20 cellular contexts compared by ENCODE assay signal in genomic region chr13:113962975-113963374, GRCh38. TPM values are rescaled to one million over a fixed set of nuclear protein-coding genes. Genes with fewer than 3 reads are reported as not detected.
DNase-seq lines count a peak whose midpoint lies in the region; ATAC-seq, FAIRE-seq and TF ChIP-seq lines count a peak whose summit lies in the region.
"Had no signal": no experiment of that assay in that cellular context is flagged by ENCODE, and none has a peak within 500 bp of the region (broad histone marks: within the 10 kb centered on the region; RNA-seq: fewer than 3 reads in every experiment).

No MANE protein-coding gene starts in this region.

- TF ChIP-seq CTCF in CD14-positive monocyte (IDR thresholded peaks at IDR 0.05) = no peak
- TF ChIP-seq CTCF in K562 (IDR thresholded peaks at IDR 0.05 in 2 of 3, conservative IDR thresholded peaks at IDR 0.05 in 1 of 3; ENCODE audit: insufficient read depth in 2 of 3, low read depth in 1 of 3, low read length in 3 of 3) = no peak
- TF ChIP-seq CTCF in kidney (IDR thresholded peaks at IDR 0.05; ENCODE audit: borderline replicate concordance, extremely low read depth, insufficient read depth) = no peak

- no peak for ATAC-seq in K562
- no peak for ATAC-seq in sciatic nerve
- no peak for ATAC-seq in GM21619 (IDR thresholded peaks at IDR 0.05; ENCODE audit: unreplicated experiment)

- no peaks in the 10 kb centered on the region for H3K9me1 ChIP-seq in K562 (ENCODE audit: control insufficient read depth, insufficient read depth, low read length)

- H4K20me1 ChIP-seq in K562 (replicated peaks; ENCODE audit: control insufficient read depth, insufficient read depth, low read length) = no peaks in the 10 kb centered on the region

- H3K4me2 ChIP-seq in K562 (ENCODE audit: insufficient read depth, low read length) = no peak overlapping the region
- H3K4me2 ChIP-seq: PC-9 had no signal

- no peak for TF ChIP-seq EP300 in K562 (IDR thresholded peaks at IDR 0.05; ENCODE audit: low read length)

- H3K27me3 ChIP-seq in K562 (ENCODE audit: control insufficient read depth in 2 of 2, insufficient read depth in 2 of 2, low read length in 2 of 2) = peaks cover 2 to 16% of the 10 kb centered on the region in 2 experiments; a peak in 4 of 5 replicates
- H3K27me3 ChIP-seq: MG63 had no signal

- no peak overlapping the region for H3K27ac Mint-ChIP-seq in CD14-positive monocyte
- H3K27ac Mint-ChIP-seq: B cell had no signal

- H3K79me2 ChIP-seq in K562 (ENCODE audit: control insufficient read depth, insufficient read depth, low read length) = no peaks in the 10 kb centered on the region

- peaks cover 4 to 13% of the 10 kb centered on the region in 2 experiments; a peak in 4 of 5 replicates for H3K4me1 ChIP-seq in K562 (replicated peaks in 1 of 2; ENCODE audit: control insufficient read depth in 2 of 2, insufficient read depth in 2 of 2, low read length in 2 of 2)
- H3K4me1 ChIP-seq in kidney (ENCODE audit: control insufficient read depth in 1 of 2, insufficient read depth in 1 of 2, low read depth in 1 of 2, low read length in 2 of 2) = no peaks in the 10 kb centered on the region

- H3K36me3 Mint-ChIP-seq in CD14-positive monocyte = no peaks in the 10 kb centered on the region

- CTCF ChIA-PET in K562 (lab: Yijun Ruan, JAX; ENCODE audit: low intra/inter-chr PET ratio) = no interaction called here

- no TSS peak for BruUV-seq in K562 (replicated peaks; lab: Mats Ljungman, UMichigan)

- in situ Hi-C loops in K562 (cut with MboI) = no loop called here

- FAIRE-seq in K562 (lab: Jason Lieb, UNC) (no peak), kidney (lab: Jason Lieb, UNC) (no peak), HTR-8/SVneo (lab: Jason Lieb, UNC) (no peak)

- POLR2A ChIA-PET in K562 (lab: Yijun Ruan, JAX) = no interaction called here

- H3K36me3 ChIP-seq in K562 (ENCODE audit: control insufficient read depth, insufficient read depth, low read length) = no peaks in the 10 kb centered on the region
- no peaks in the 10 kb centered on the region for H3K36me3 ChIP-seq in kidney (ENCODE audit: control insufficient read depth in 1 of 2, insufficient read depth in 2 of 2, low read length in 2 of 2)

- H3K27me3 Mint-ChIP-seq in CD14-positive monocyte (ENCODE audit: low read depth in 3 of 3) = peaks cover 0 to 3% (median 2%) of the 10 kb centered on the region in 3 donors
- H3K27me3 Mint-ChIP-seq: B cell had no signal

- no peak for TF ChIP-seq POLR2A in K562 (conservative IDR thresholded peaks at IDR 0.05)

- no peak overlapping the region for H2AFZ ChIP-seq in K562 (ENCODE audit: low read depth, low read length)
- H2AFZ ChIP-seq: PC-9 had no signal

- TF ChIP-seq RAD21 in K562 (CRISPR knock-in tag; conservative IDR thresholded peaks at IDR 0.05 in 1 of 2, IDR thresholded peaks at IDR 0.05 in 1 of 2) = no peak

- no peaks in the 10 kb centered on the region for H3K9me3 ChIP-seq in K562 (replicated peaks; ENCODE audit: control insufficient read depth, insufficient read depth, low read depth, low read length)
- H3K9me3 ChIP-seq in kidney (ENCODE audit: control insufficient read depth in 1 of 2, low read length in 2 of 2) = peaks cover 0 to 11% of the 10 kb centered on the region in 2 donors

- H3K4me3 ChIP-seq in K562 = no peak overlapping the region
- no peak overlapping the region for H3K4me3 ChIP-seq in kidney (ENCODE audit: low read length in 2 of 2)
- H3K4me3 ChIP-seq: MG63, PC-9 had no signal

- WGBS in K562 (ENCODE audit: insufficient coverage, low coverage, missing lambda C conversion rate) = 33% methylated on average over 4 of the region's 17 CpGs

- no peak overlapping the region for H3K9ac ChIP-seq in K562 (ENCODE audit: insufficient read depth in 1 of 2, low read depth in 2 of 2, low read length in 2 of 2)
- H3K9ac ChIP-seq in kidney (ENCODE audit: low read length in 2 of 2) = no peak overlapping the region

- H3K27ac ChIP-seq in K562 (ENCODE audit: extremely low read depth, low read depth, low read length) = no peak overlapping the region
- H3K27ac ChIP-seq in kidney (ENCODE audit: low read depth in 2 of 2, low read length in 2 of 2) = no peak overlapping the region
- H3K27ac ChIP-seq: PC-9 had no signal

- H3K4me1 Mint-ChIP-seq in CD14-positive monocyte = no peaks in the 10 kb centered on the region
- H3K4me1 Mint-ChIP-seq: B cell had no signal

- no peak overlapping the region for H3K4me3 Mint-ChIP-seq in CD14-positive monocyte
- H3K4me3 Mint-ChIP-seq: B cell had no signal

- peaks cover 14 to 41% (median 33%) of the 10 kb centered on the region in 7 donors for H3K9me3 Mint-ChIP-seq in CD14-positive monocyte

- DNase-seq in CD14-positive monocyte (ENCODE audit: low spot score) (peak; percentile 30), K562 (ENCODE audit: extremely low read depth in 1 of 4, low spot score in 3 of 4) (no peak), kidney (peak; percentile 44), sciatic nerve (ENCODE audit: low spot score) (peak; percentile 42), NCI-H2196 treated with DMSO at 0.1 percent for 48 hours (lab: John Stamatoyannopoulos, UW; ENCODE audit: unreplicated experiment) (no peak), HTR-8/SVneo (ENCODE audit: insufficient read length, low spot score) (no peak)
- no peak for DNase-seq in activated naive CD4-positive, alpha-beta T cell treated with Interleukin-2 at 50 U/mL for 16 hours
- DNase-seq: H7, KG1, MG63, NCI-H1105 treated with DMSO at 0.1 percent for 48 hours, NCI-H146, NCI-H1930, NCI-H446 treated with DMSO at 0.1 percent for 48 hours, NCI-H526 treated with DMSO at 0.1 percent for 48 hours, PC-9, SHP77 treated with DMSO at 0.1 percent for 48 hours had no signal

- intact Hi-C loops in CD14-positive monocyte (cut with micrococcal nuclease) (no loop called here), K562 (cut with micrococcal nuclease) (no loop called here), kidney (cut with DNase I) (no loop called here), sciatic nerve (cut with DNase I) (no loop called here)

TF ChIP-seq in K562, 482 proteins besides CTCF, POLR2A, EP300 and RAD21:
- TF ChIP-seq HOMEZ (CRISPR knock-in tag; IDR thresholded peaks at IDR 0.05) (no peak), ELF1 (tag; IDR thresholded peaks at IDR 0.05) (no peak), POLR2G (IDR thresholded peaks at IDR 0.05; ENCODE audit: low read depth, low read length) (peak; percentile 44)
TF ChIP-seq in K562: peak in this region for 1.

RNA-seq across cellular contexts. Expression of gene C13orf46, which starts 10.9 kb away (rescaled TPM):
- polyA plus RNA-seq in CD14-positive monocyte = under 1 TPM in 1 of 2 donors, not detected in 1; 0.05 TPM
- 0.26 and 0.49 TPM in 2 replicates for total RNA-seq in K562 (2011; cell fraction: chromatin; rRNA removed; ENCODE audit: low replicate concordance)
- 0.13 and 0.33 TPM in 2 replicates for total RNA-seq in K562 (2011; cell fraction: nucleolus; rRNA removed)
- 0.22 and 0.23 TPM in 2 replicates for total RNA-seq in K562 (2011; cell fraction: nucleoplasm; rRNA removed)
- 0.05 TPM in 1 of 2 replicates, not detected in the other for total RNA-seq in K562 (2014; rRNA removed)
- total RNA-seq in K562 (2014; rRNA removed; fragmentation: Illumina TruSeq; extraction: Trizol) = not detected in 2 replicates
- 0.04 TPM in 1 of 2 replicates, not detected in the other for total RNA-seq in K562 (2015; rRNA removed; fragmentation: Illumina TruSeq; extraction: Trizol)
- 0.13 and 0.24 TPM in 2 replicates for total RNA-seq in K562 (2021)
- not detected in 2 replicates for polyA plus RNA-seq in K562 (2011; rRNA removed)
- polyA plus RNA-seq in K562 (2011; cell fraction: cytosol; rRNA removed) = 0.03 and 0.06 TPM in 2 replicates
- 0.11 TPM in 2 replicates for polyA plus RNA-seq in K562 (2011; cell fraction: nucleus; rRNA removed)
- 0.13 and 0.36 TPM in 2 replicates for polyA plus RNA-seq in K562 (2012)
- polyA plus RNA-seq in K562 (2014; fragmentation: Illumina TruSeq; extraction: Trizol) = 0.06 and 0.10 TPM in 2 replicates
- polyA plus RNA-seq in K562 (2014; fragmentation: Nextera tagmentation; extraction: Ambion mirVana) = not detected
- 0.05 TPM in 2 replicates for polyA plus RNA-seq in K562 (2014; rRNA removed)
- polyA minus RNA-seq in K562 (2011; rRNA and poly(A)+ RNA removed) = not detected in 2 replicates
- polyA minus RNA-seq in K562 (2011; cell fraction: cytosol; rRNA and poly(A)+ RNA removed) = not detected in 2 replicates
- 0.11 TPM in 1 of 2 replicates, not detected in the other for polyA minus RNA-seq in K562 (2011; cell fraction: nucleus; rRNA and poly(A)+ RNA removed)
- total RNA-seq in kidney = 1.1 TPM
- not detected for polyA plus RNA-seq in kidney (ENCODE audit: insufficient read depth, low read depth, low replicate concordance)
- total RNA-seq in sciatic nerve = 3.6 TPM
- total RNA-seq: H7, RPMI7951 had no signal

Comparison
In these comparisons a context has a peak if more than half of its experiments do, and no peak if none do; other contexts are left out.
1. DNase-seq: peak in CD14-positive monocyte (single experiment), kidney (single experiment) and sciatic nerve (single experiment); none in K562 (0 of 4), NCI-H2196 treated with DMSO at 0.1 percent for 48 hours (single experiment), HTR-8/SVneo (single experiment) and activated naive CD4-positive, alpha-beta T cell treated with Interleukin-2 at 50 U/mL for 16 hours (single experiment).